24 cellular contexts compared by ENCODE assay signal in the genomic region with DNA sequence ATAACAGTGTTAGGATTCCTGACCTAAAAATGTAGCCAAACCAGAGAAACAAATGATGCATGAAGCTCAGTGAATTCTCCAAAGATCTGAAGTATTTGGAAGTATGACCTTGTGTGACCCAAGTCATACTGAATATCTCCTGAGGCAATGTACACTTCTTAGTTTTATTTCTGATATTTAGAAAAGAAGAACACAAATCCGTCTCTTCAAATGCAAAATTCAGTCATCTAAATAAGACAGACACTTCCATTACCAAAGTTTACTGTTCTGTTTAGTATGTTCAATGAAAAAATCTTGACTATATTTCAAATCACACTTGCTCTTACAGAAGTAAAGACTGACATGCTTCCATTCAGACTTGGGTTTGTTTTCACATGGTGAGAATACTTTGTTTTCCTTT.
"Had no signal": no experiment of that assay in that cellular context is flagged by ENCODE, and none has a peak within 500 bp of the region (broad histone marks: within the 10 kb centered on the region; RNA-seq: fewer than 3 reads in every experiment).

No MANE protein-coding gene starts in this region.

- FAIRE-seq: keratinocyte had no signal

- H3K27ac Mint-ChIP-seq: dendritic cell treated with granulocyte-macrophage colony-stimulating factor and Interleukin-4, amounts not matched to agents 40 ng/mL and 50 ng/mL, for 4 days; effector memory CD8-positive, alpha-beta T cell; endodermal cell; mesothelial cell of epicardium had no signal

- H3K36me3 Mint-ChIP-seq: mesothelial cell of epicardium had no signal

- H3K4me3 Mint-ChIP-seq: dendritic cell treated with granulocyte-macrophage colony-stimulating factor and Interleukin-4, amounts not matched to agents 40 ng/mL and 50 ng/mL, for 4 days; effector memory CD8-positive, alpha-beta T cell; endodermal cell; mesothelial cell of epicardium had no signal

- H3K4me3 ChIP-seq: colonic mucosa, esophagus squamous epithelium, gastrocnemius medialis, heart right ventricle, left lung, lower lobe of right lung, mucosa of descending colon had no signal

- H3K9me3 Mint-ChIP-seq: endodermal cell had no signal

- H3K27me3 Mint-ChIP-seq: dendritic cell treated with granulocyte-macrophage colony-stimulating factor and Interleukin-4, amounts not matched to agents 40 ng/mL and 50 ng/mL, for 4 days; effector memory CD8-positive, alpha-beta T cell had no signal

- H3K36me3 ChIP-seq: colonic mucosa, esophagus squamous epithelium, gastrocnemius medialis, heart right ventricle, left lung, lower lobe of right lung had no signal

- H3K9me3 ChIP-seq: colonic mucosa, esophagus squamous epithelium, gastrocnemius medialis, heart right ventricle, left lung, lower lobe of right lung, mucosa of descending colon had no signal

- DNase-seq: colonic mucosa; cortex of kidney; effector CD8-positive, alpha-beta T cell; effector memory CD8-positive, alpha-beta T cell; endodermal cell; erythroblast; esophagus squamous epithelium; foreskin fibroblast; foreskin melanocyte; gastrocnemius medialis; glutamatergic neuron; head of caudate nucleus; heart right ventricle; hippocampal formation; left cardiac atrium; left lung; left ventricle myocardium superior; lower lobe of right lung; mesenchymal stem cell; mucosa of descending colon had no signal

- H3K27ac ChIP-seq: colonic mucosa, epithelial cell of prostate, esophagus squamous epithelium, gastrocnemius medialis, heart right ventricle, left lung, lower lobe of right lung had no signal

- H3K27me3 ChIP-seq: colonic mucosa, esophagus squamous epithelium, gastrocnemius medialis, heart right ventricle, left lung had no signal

- H3K4me1 ChIP-seq: colonic mucosa, esophagus squamous epithelium, gastrocnemius medialis, left lung, lower lobe of right lung had no signal
